ENCODE assay signal across 25 cellular contexts in genomic region chr11:114015117-114015516, GRCh38. TPM values are rescaled to one million over a fixed set of nuclear protein-coding genes. Genes with fewer than 3 reads are reported as not detected.
"Had no signal": no experiment of that assay in that cellular context is flagged by ENCODE, and none has a peak within 500 bp of the region (broad histone marks: within the 10 kb centered on the region; RNA-seq: fewer than 3 reads in every experiment).

No MANE protein-coding gene starts in this region.

- ATAC-seq: activated T-cell treated with anti-CD3 and anti-CD28 coated beads, Interleukin-2, amount 50 U/mL, for 72 hours; natural killer cell treated with Interleukin-12 subunit alpha and Interleukin-12 subunit beta and Interleukin-15 and Interleukin-18, amount 100 ng/mL, for 72 hours; stimulated activated naive CD8-positive, alpha-beta T cell treated with anti-CD3 and anti-CD28 coated beads, Interleukin-15, Interleukin-2, amounts not matched to agents 100 U/mL and 50 U/mL, for 24 hours had no signal

- H3K27ac ChIP-seq: esophagus muscularis mucosa, left ventricle myocardium inferior, right lobe of liver, testis, transverse colon, VCaP had no signal

- H3K36me3 ChIP-seq: esophagus muscularis mucosa, left ventricle myocardium inferior, right lobe of liver, transverse colon had no signal

- FAIRE-seq: bronchial epithelial cell, urothelium cell line had no signal

- H3K9me3 ChIP-seq: esophagus muscularis mucosa, left ventricle myocardium inferior, right lobe of liver, testis, transverse colon had no signal

- DNase-seq: activated CD4-positive, alpha-beta T cell treated with anti-CD3 and anti-CD28 coated beads for 4 hours; activated CD4-positive, alpha-beta T cell treated with anti-CD3 and anti-CD28 coated beads, Interleukin-2, amount 50 U/mL, for 4 hours; activated naive CD4-positive, alpha-beta T cell; activated T-cell treated with anti-CD3 and anti-CD28 coated beads for 4 hours; activated T-cell treated with anti-CD3 and anti-CD28 coated beads, Interleukin-2, amount 50 U/mL, for 72 hours; anterior cingulate cortex; foreskin melanocyte; islet precursor cell; left ventricle myocardium inferior; mesendoderm; right lobe of liver; stimulated activated CD4-positive, alpha-beta T cell treated with anti-CD3 and anti-CD28 coated beads, Interleukin-2, amount 100 ng/mL, for 48 hours; stimulated activated naive CD8-positive, alpha-beta T cell treated with anti-CD3 and anti-CD28 coated beads, Interleukin-15, Interleukin-2, amounts not matched to agents 100 U/mL and 50 U/mL, for 24 hours; testis; transverse colon had no signal

- H3K4me1 ChIP-seq: esophagus muscularis mucosa, right lobe of liver, testis, transverse colon had no signal

- H3K4me3 ChIP-seq: esophagus muscularis mucosa, left ventricle myocardium inferior, lung, right lobe of liver, testis, transverse colon had no signal

- H3K27me3 ChIP-seq: right lobe of liver, testis, transverse colon had no signal

RNA-seq across cellular contexts. Expression of gene HTR3A, which starts 40.2 kb away (rescaled TPM):
- total RNA-seq: activated T-cell treated with anti-CD3 and anti-CD28 coated beads, Interleukin-2, amount 50 U/mL, for 72 hours; bronchial epithelial cell; left ventricle myocardium inferior; myocyte; natural killer cell treated with Interleukin-12 subunit alpha and Interleukin-12 subunit beta and Interleukin-15 and Interleukin-18, amount 100 ng/mL, for 72 hours; osteocyte; progenitor cell of endocrine pancreas; skeletal muscle tissue had no signal
